Comparison of ENCODE assay signal across 17 cellular contexts in genomic region chr6:22361576-22361975, GRCh38.
DNase-seq lines count a peak whose midpoint lies in the region; ATAC-seq and TF ChIP-seq lines count a peak whose summit lies in the region.
"Had no signal": no experiment of that assay in that cellular context is flagged by ENCODE, and none has a peak within 500 bp of the region (broad histone marks: within the 10 kb centered on the region; RNA-seq: fewer than 3 reads in every experiment).

No MANE protein-coding gene starts in this region.

- H3K27ac Mint-ChIP-seq in Calu3 (ENCODE audit: unreplicated experiment), result peak overlapping the region; percentile 83
- peak overlapping the region; percentile 32 for H3K27ac Mint-ChIP-seq in neural progenitor cell
- no peak overlapping the region for H3K27ac Mint-ChIP-seq in CD4-positive, alpha-beta memory T cell
- H3K27ac Mint-ChIP-seq in natural killer cell, result no peak overlapping the region
- H3K27ac Mint-ChIP-seq: T-cell had no signal

- BruUV-seq in Calu3 (replicated peaks; lab: Mats Ljungman, UMichigan) (no TSS peak), PC-3 (replicated peaks; lab: Mats Ljungman, UMichigan) (no TSS peak)

- H3K36me3 ChIP-seq in PC-3 (ENCODE audit: low read depth, low read length) (no peaks in the 10 kb centered on the region), neural progenitor cell (no peaks in the 10 kb centered on the region)
- H3K36me3 ChIP-seq in CD4-positive, alpha-beta memory T cell (ENCODE audit: insufficient read depth, low read length), result no peaks in the 10 kb centered on the region

- H3K9me3 ChIP-seq in PC-3 (ENCODE audit: low read length) (no peaks in the 10 kb centered on the region), neural progenitor cell (ENCODE audit: low read depth) (no peaks in the 10 kb centered on the region)
- no peaks in the 10 kb centered on the region for H3K9me3 ChIP-seq in CD4-positive, alpha-beta memory T cell (ENCODE audit: control insufficient read depth in 1 of 2, low read length in 2 of 2)

- H3K27me3 ChIP-seq in PC-3 (ENCODE audit: low read length) (no peaks in the 10 kb centered on the region), neural progenitor cell (no peaks in the 10 kb centered on the region)
- no peaks in the 10 kb centered on the region for H3K27me3 ChIP-seq in CD4-positive, alpha-beta memory T cell (ENCODE audit: insufficient read depth, low read length)

- H3K36me3 Mint-ChIP-seq in Calu3 (ENCODE audit: insufficient read depth, unreplicated experiment) (no peaks in the 10 kb centered on the region), neural progenitor cell (no peaks in the 10 kb centered on the region), natural killer cell (no peaks in the 10 kb centered on the region)
- no peaks in the 10 kb centered on the region for H3K36me3 Mint-ChIP-seq in CD4-positive, alpha-beta memory T cell
- H3K36me3 Mint-ChIP-seq: T-cell had no signal

- peak overlapping the region; percentile 94 for H3K27ac ChIP-seq in PC-3 (ENCODE audit: low read length)
- no peak overlapping the region for H3K27ac ChIP-seq in neural progenitor cell
- no peak overlapping the region for H3K27ac ChIP-seq in CD4-positive, alpha-beta memory T cell (ENCODE audit: low read depth, low read length)
- H3K27ac ChIP-seq: KMS-11, PC-9 had no signal

- H3F3A ChIP-seq in PC-3 (ENCODE audit: low read length, unreplicated experiment) (no peaks in the 10 kb centered on the region), neural progenitor cell (ENCODE audit: low read depth) (no peaks in the 10 kb centered on the region)

- 47 to 55% methylated on average over 5 of the region's 5 CpGs for WGBS in lower leg skin, 2 donors

- H3K4me1 Mint-ChIP-seq in Calu3 (ENCODE audit: low read depth, unreplicated experiment) (peaks cover 26% of the 10 kb centered on the region), neural progenitor cell (peaks cover 22% of the 10 kb centered on the region), natural killer cell (no peaks in the 10 kb centered on the region)
- H3K4me1 Mint-ChIP-seq in CD4-positive, alpha-beta memory T cell, result no peaks in the 10 kb centered on the region
- H3K4me1 Mint-ChIP-seq: T-cell had no signal

- H4K20me1 ChIP-seq in PC-3 (ENCODE audit: low read length) (no peaks in the 10 kb centered on the region), neural progenitor cell (ENCODE audit: low read depth) (no peaks in the 10 kb centered on the region)

- H3K9me2 ChIP-seq in PC-3 (replicated peaks; ENCODE audit: low read length), result no peaks in the 10 kb centered on the region

- CTCF ChIA-PET in Calu3 (lab: Charles Lee), result interaction anchor here (0.6 kb wide), 1 partner anchor 785 kb away, joined by 3 read pairs; no protein-coding TSS in a partner anchor
- CTCF ChIA-PET in PC-3 (lab: Charles Lee), result no interaction called here
- CTCF ChIA-PET in CD4-positive, alpha-beta memory T cell (lab: Charles Lee; ENCODE audit: partially characterized antibody), result no interaction called here

- no peak for DNase-seq in Calu3
- DNase-seq in PC-3, result no peak
- peak; percentile 13 for DNase-seq in epithelial cell of esophagus (ENCODE audit: low read depth)
- DNase-seq in neural progenitor cell (ENCODE audit: low spot score), result no peak
- DNase-seq in CD4-positive, alpha-beta memory T cell, result no peak
- no peak for DNase-seq in lower leg skin (ENCODE audit: low spot score in 2 of 2)
- DNase-seq in natural killer cell, result no peak
- DNase-seq: GOT3, NCI-H1092 treated with DMSO at 0.1 percent for 48 hours, NCI-H146, SIG-M5, T-cell had no signal

- intact Hi-C loops in Calu3 (cut with micrococcal nuclease; ENCODE audit: unreplicated experiment) (loop anchor here (10.0 kb wide), 2 partner anchors 407 to 463 kb away; no protein-coding TSS in a partner anchor), PC-3 (cut with micrococcal nuclease) (loop anchor here (5.0 to 10.0 kb wide), 6 partner anchors 86 to 1053 kb away; no protein-coding TSS in a partner anchor), lower leg skin (cut with DNase I; ENCODE audit: low total_unique reads) (no loop called here), natural killer cell (cut with micrococcal nuclease) (no loop called here)
- intact Hi-C loops in CD4-positive, alpha-beta memory T cell (cut with micrococcal nuclease), result no loop called here

- H3K4me1 ChIP-seq in PC-3 (ENCODE audit: insufficient read depth, low read length) (peaks cover 44% of the 10 kb centered on the region), neural progenitor cell (peaks cover 19% of the 10 kb centered on the region)
- H3K4me1 ChIP-seq in CD4-positive, alpha-beta memory T cell (ENCODE audit: insufficient read depth, low read length), result no peaks in the 10 kb centered on the region

- H3K27me3 Mint-ChIP-seq in Calu3 (ENCODE audit: unreplicated experiment) (no peaks in the 10 kb centered on the region), neural progenitor cell (ENCODE audit: insufficient read depth, low read depth) (peaks cover 9% of the 10 kb centered on the region), natural killer cell (ENCODE audit: low read depth in 2 of 2) (no peaks in the 10 kb centered on the region)
- H3K27me3 Mint-ChIP-seq in CD4-positive, alpha-beta memory T cell, result no peaks in the 10 kb centered on the region

- TF ChIP-seq CTCF in Calu3 (IDR thresholded peaks at IDR 0.05; ENCODE audit: unreplicated experiment) (no peak), PC-3 (conservative IDR thresholded peaks at IDR 0.05; ENCODE audit: low read depth, low read length) (no peak), epithelial cell of esophagus (IDR thresholded peaks at IDR 0.05; ENCODE audit: insufficient read depth, low read depth, low read length, missing control alignments) (no peak), neural progenitor cell (IDR thresholded peaks at IDR 0.05) (no peak), lower leg skin (IDR thresholded peaks at IDR 0.05) (no peak), natural killer cell (IDR thresholded peaks at IDR 0.05) (no peak)

- ATAC-seq in PC-3 (no peak), natural killer cell (no peak)
- ATAC-seq: HCT116, SK-N-SH treated with all-trans-retinoic acid at 6 μM for 48 hours, T-cell had no signal

- H3K4me3 ChIP-seq in PC-3 (ENCODE audit: low read length) (no peak overlapping the region), epithelial cell of esophagus (ENCODE audit: low read length) (no peak overlapping the region), neural progenitor cell (no peak overlapping the region), lower leg skin (ENCODE audit: low read depth, poor library complexity, severe bottlenecking) (no peak overlapping the region)
- H3K4me3 ChIP-seq in CD4-positive, alpha-beta memory T cell (ENCODE audit: low read length in 2 of 2), result no peak overlapping the region
- H3K4me3 ChIP-seq: PC-9 had no signal

- POLR2A ChIA-PET in PC-3 (lab: Charles Lee; ENCODE audit: unreplicated experiment), result no interaction called here
- POLR2A ChIA-PET in CD4-positive, alpha-beta memory T cell (lab: Charles Lee; ENCODE audit: partially characterized antibody), result no interaction called here

- H3K79me2 ChIP-seq in PC-3 (ENCODE audit: low read length), result no peaks in the 10 kb centered on the region
- no peaks in the 10 kb centered on the region for H3K79me2 ChIP-seq in neural progenitor cell (ENCODE audit: low read depth)

- H2AFZ ChIP-seq in PC-3 (ENCODE audit: low read length) (no peak overlapping the region), neural progenitor cell (replicated peaks) (no peak overlapping the region)
- H2AFZ ChIP-seq: PC-9 had no signal

- H3K4me2 ChIP-seq in PC-3 (ENCODE audit: low read length) (peak overlapping the region; percentile 73; the same call in 1 of the 2 replicates), neural progenitor cell (no peak overlapping the region)
- H3K4me2 ChIP-seq: KMS-11 had no signal

- H3K9ac ChIP-seq in PC-3 (ENCODE audit: low read length) (no peak overlapping the region; the same call in 1 of the 2 replicates), neural progenitor cell (no peak overlapping the region)
- H3K9ac ChIP-seq: KMS-11 had no signal

- no peak for TF ChIP-seq POLR2A in lower leg skin (IDR thresholded peaks at IDR 0.05)

- H3K9me3 Mint-ChIP-seq in Calu3 (ENCODE audit: low read depth, unreplicated experiment) (peaks cover 5% of the 10 kb centered on the region), neural progenitor cell (peaks cover 13% of the 10 kb centered on the region), natural killer cell (peaks cover 5 to 6% of the 10 kb centered on the region in 2 donors)
- H3K9me3 Mint-ChIP-seq in CD4-positive, alpha-beta memory T cell, result peaks cover 0 to 6% (median 2%) of the 10 kb centered on the region in 8 donors

- H3K4me3 Mint-ChIP-seq in Calu3 (ENCODE audit: low read depth, unreplicated experiment), result no peak overlapping the region
- no peak overlapping the region for H3K4me3 Mint-ChIP-seq in neural progenitor cell
- no peak overlapping the region for H3K4me3 Mint-ChIP-seq in CD4-positive, alpha-beta memory T cell
- no peak overlapping the region for H3K4me3 Mint-ChIP-seq in natural killer cell
- H3K4me3 Mint-ChIP-seq: CD14-positive monocyte, T-cell had no signal

Comparison
In these comparisons a context has a peak if more than half of its experiments do, and no peak if none do; other contexts are left out.
1. H3K27ac Mint-ChIP-seq: peak in Calu3 (single experiment) and neural progenitor cell (single experiment); none in CD4-positive, alpha-beta memory T cell (0 of 7) and natural killer cell (0 of 2).
2. intact Hi-C loops: an anchor here in Calu3 (10.0 kb wide) and PC-3 (5.0 to 10.0 kb wide); none called in CD4-positive, alpha-beta memory T cell, lower leg skin and natural killer cell.